In the genomic region with DNA sequence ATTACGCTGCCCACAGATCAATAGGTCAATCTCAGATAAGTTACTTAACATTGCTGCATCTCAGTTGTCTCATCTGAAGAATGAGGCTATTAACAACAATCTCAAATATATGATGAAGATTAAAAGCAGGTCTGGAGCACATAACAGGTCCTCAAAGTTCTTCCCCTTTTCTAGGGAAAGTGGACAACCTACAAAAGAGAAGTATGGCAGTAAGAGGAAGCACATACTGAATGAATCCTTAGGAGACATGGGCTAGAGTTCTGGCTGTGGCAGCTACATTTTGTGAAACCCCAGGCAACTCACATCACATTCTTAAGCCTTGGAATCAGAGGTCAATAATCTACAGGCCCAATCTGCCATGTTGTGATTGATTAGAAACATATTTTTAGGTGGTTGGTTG, we compare ENCODE assay signal across 23 cellular contexts.
"Had no signal": no experiment of that assay in that cellular context is flagged by ENCODE, and none has a peak within 500 bp of the region (broad histone marks: within the 10 kb centered on the region; RNA-seq: fewer than 3 reads in every experiment).

No MANE protein-coding gene starts in this region.

- DNase-seq: activated CD4-positive, alpha-beta T cell treated with anti-CD3 and anti-CD28 coated beads for 1 hour; activated T-cell treated with anti-CD3 and anti-CD28 coated beads, Interleukin-2, amount 50 U/mL, for 1 hour; aorta; effector CD4-positive, alpha-beta T cell; erythroblast; foreskin fibroblast; kidney; naive thymus-derived CD8-positive, alpha-beta T cell; stimulated activated CD4-positive, alpha-beta T cell treated with anti-CD3 and anti-CD28 coated beads, Interleukin-2, amount 100 ng/mL, for 48 hours; stimulated activated CD8-positive, alpha-beta memory T cell treated with anti-CD3 and anti-CD28 coated beads, Interleukin-4, amount 100 ng/mL, for 48 hours; stimulated activated naive B cell treated with anti-CD40 and anti-IgM and Interleukin-4, amounts not matched to agents 10 μg/mL and 1 μg/mL and 100 μg/mL, for 72 hours; upper lobe of left lung; WERI-Rb-1 had no signal

- H3K4me1 ChIP-seq: upper lobe of left lung had no signal

- H3K27me3 ChIP-seq: neural progenitor cell, upper lobe of left lung had no signal

- ATAC-seq: activated naive CD4-positive, alpha-beta T cell treated with anti-CD3 and anti-CD28 coated beads, Interleukin-2, amount 50 U/mL, for 72 hours; activated T-helper 17 cell treated with anti-CD3 and anti-CD28 coated beads, Interleukin-2, amount 50 U/mL, for 72 hours; left lobe of liver; naive thymus-derived CD8-positive, alpha-beta T cell; stimulated activated naive B cell treated with anti-CD40 and anti-IgM and Interleukin-4, amounts not matched to agents 10 μg/mL and 1 μg/mL and 100 μg/mL, for 72 hours had no signal

- H3K4me3 Mint-ChIP-seq: activated T-helper 17 cell treated with anti-CD3 and anti-CD28 coated beads, Interleukin-2, amount 50 U/mL, for 72 hours; brain; dendritic cell treated with granulocyte-macrophage colony-stimulating factor and Interleukin-4, amounts not matched to agents 40 ng/mL and 50 ng/mL, for 4 days; naive thymus-derived CD8-positive, alpha-beta T cell; neural progenitor cell; stimulated activated naive B cell treated with anti-CD40 and anti-IgM and Interleukin-4, amounts not matched to agents 10 μg/mL and 1 μg/mL and 100 μg/mL, for 72 hours; T-helper 1 cell treated with Interleukin-12 subunit alpha and Interleukin-12 subunit beta and Interleukin-4 antibody, amounts not matched to agents 30 μg/mL and 1 μg/mL, for 36 hours had no signal

- H3K4me3 ChIP-seq: lung, neural progenitor cell, thoracic aorta, upper lobe of left lung had no signal

- H3K27ac Mint-ChIP-seq: activated naive CD4-positive, alpha-beta T cell treated with anti-CD3 and anti-CD28 coated beads, Interleukin-2, amount 50 U/mL, for 72 hours; activated T-helper 17 cell treated with anti-CD3 and anti-CD28 coated beads, Interleukin-2, amount 50 U/mL, for 72 hours; brain; dendritic cell treated with granulocyte-macrophage colony-stimulating factor and Interleukin-4, amounts not matched to agents 40 ng/mL and 50 ng/mL, for 4 days; naive thymus-derived CD8-positive, alpha-beta T cell; neural progenitor cell; progenitor cell of endocrine pancreas; stimulated activated naive B cell treated with anti-CD40 and anti-IgM and Interleukin-4, amounts not matched to agents 10 μg/mL and 1 μg/mL and 100 μg/mL, for 72 hours; T-helper 1 cell treated with Interleukin-12 subunit alpha and Interleukin-12 subunit beta and Interleukin-4 antibody, amounts not matched to agents 30 μg/mL and 1 μg/mL, for 36 hours had no signal

- H2AFZ ChIP-seq: neural progenitor cell had no signal

- H3K36me3 ChIP-seq: neural progenitor cell, thoracic aorta, upper lobe of left lung, WERI-Rb-1 had no signal

- H3K4me2 ChIP-seq: neural progenitor cell had no signal

- H3K27ac ChIP-seq: neural progenitor cell, thoracic aorta, upper lobe of left lung, WERI-Rb-1 had no signal

- H3K4me1 Mint-ChIP-seq: activated T-helper 17 cell treated with anti-CD3 and anti-CD28 coated beads, Interleukin-2, amount 50 U/mL, for 72 hours; brain; stimulated activated naive B cell treated with anti-CD40 and anti-IgM and Interleukin-4, amounts not matched to agents 10 μg/mL and 1 μg/mL and 100 μg/mL, for 72 hours had no signal

- H3K36me3 Mint-ChIP-seq: activated naive CD4-positive, alpha-beta T cell treated with anti-CD3 and anti-CD28 coated beads, Interleukin-2, amount 50 U/mL, for 72 hours; brain; neural progenitor cell; stimulated activated naive B cell treated with anti-CD40 and anti-IgM and Interleukin-4, amounts not matched to agents 10 μg/mL and 1 μg/mL and 100 μg/mL, for 72 hours had no signal

- H3K9me3 ChIP-seq: thoracic aorta, upper lobe of left lung had no signal

- H3K27me3 Mint-ChIP-seq: dendritic cell treated with granulocyte-macrophage colony-stimulating factor and Interleukin-4, amounts not matched to agents 40 ng/mL and 50 ng/mL, for 4 days had no signal

- H3K9me3 Mint-ChIP-seq: activated naive CD4-positive, alpha-beta T cell treated with anti-CD3 and anti-CD28 coated beads, Interleukin-2, amount 50 U/mL, for 72 hours; activated T-helper 17 cell treated with anti-CD3 and anti-CD28 coated beads, Interleukin-2, amount 50 U/mL, for 72 hours; dendritic cell treated with granulocyte-macrophage colony-stimulating factor and Interleukin-4, amounts not matched to agents 40 ng/mL and 50 ng/mL, for 4 days; neural progenitor cell; T-helper 1 cell treated with Interleukin-12 subunit alpha and Interleukin-12 subunit beta and Interleukin-4 antibody, amounts not matched to agents 30 μg/mL and 1 μg/mL, for 36 hours had no signal
